1 cellular context compared by ENCODE assay signal in genomic region chr19:19531951-19532805, GRCh38.
TF ChIP-seq lines count a peak whose summit lies in the region.

No MANE protein-coding gene starts in this region.

TF ChIP-seq in K562, 482 proteins besides CTCF, POLR2A, EP300 and RAD21 (continued from another document and continues in another):
- TF ChIP-seq, protein P1, sequence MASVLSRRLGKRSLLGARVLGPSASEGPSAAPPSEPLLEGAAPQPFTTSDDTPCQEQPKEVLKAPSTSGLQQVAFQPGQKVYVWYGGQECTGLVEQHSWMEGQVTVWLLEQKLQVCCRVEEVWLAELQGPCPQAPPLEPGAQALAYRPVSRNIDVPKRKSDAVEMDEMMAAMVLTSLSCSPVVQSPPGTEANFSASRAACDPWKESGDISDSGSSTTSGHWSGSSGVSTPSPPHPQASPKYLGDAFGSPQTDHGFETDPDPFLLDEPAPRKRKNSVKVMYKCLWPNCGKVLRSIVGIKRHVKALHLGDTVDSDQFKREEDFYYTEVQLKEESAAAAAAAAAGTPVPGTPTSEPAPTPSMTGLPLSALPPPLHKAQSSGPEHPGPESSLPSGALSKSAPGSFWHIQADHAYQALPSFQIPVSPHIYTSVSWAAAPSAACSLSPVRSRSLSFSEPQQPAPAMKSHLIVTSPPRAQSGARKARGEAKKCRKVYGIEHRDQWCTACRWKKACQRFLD (CRISPR knock-in tag; IDR thresholded peaks at IDR 0.05), result no peak
- no peak for TF ChIP-seq CBX2 (IDR thresholded peaks at IDR 0.05; ENCODE audit: insufficient read depth, low read length, poor library complexity, severe bottlenecking)
- no peak for TF ChIP-seq ZSCAN29 (IDR thresholded peaks at IDR 0.05)
- no peak for TF ChIP-seq C11orf30 (IDR thresholded peaks at IDR 0.05; ENCODE audit: low read depth)
- TF ChIP-seq PYGO2 (tag; IDR thresholded peaks at IDR 0.05), result no peak
- no peak for TF ChIP-seq SRSF7 (optimal IDR thresholded peaks at IDR 0.05; ENCODE audit: low read depth, low read length)
- no peak for TF ChIP-seq TARDBP (IDR thresholded peaks at IDR 0.05)
- TF ChIP-seq GTF2F1 (IDR thresholded peaks at IDR 0.05; ENCODE audit: low read depth, low read length), result no peak
- no peak for TF ChIP-seq STAT5B (CRISPR knock-in tag; IDR thresholded peaks at IDR 0.05)
- 0 out of 2 replicates have a peak, but pooled peaks have one; percentile 52 for TF ChIP-seq ZC3H4 (CRISPR knock-in tag; IDR thresholded peaks at IDR 0.05; ENCODE audit: borderline replicate concordance)
- TF ChIP-seq ZNF699 (CRISPR knock-in tag; IDR thresholded peaks at IDR 0.05; ENCODE audit: insufficient replicate concordance), result no peak
- no peak for TF ChIP-seq DMBX1 (CRISPR knock-in tag; IDR thresholded peaks at IDR 0.05; ENCODE audit: borderline replicate concordance)
- no peak for TF ChIP-seq EHMT2 (IDR thresholded peaks at IDR 0.05)
- TF ChIP-seq GTF2E2 (tag; IDR thresholded peaks at IDR 0.05), result no peak
- TF ChIP-seq CXXC5 (CRISPR knock-in tag; IDR thresholded peaks at IDR 0.05), result peak; percentile 59
- no peak for TF ChIP-seq FOXK1 (CRISPR knock-in tag; IDR thresholded peaks at IDR 0.05; ENCODE audit: borderline replicate concordance)
- TF ChIP-seq E2F4 (CRISPR knock-in tag; IDR thresholded peaks at IDR 0.05; ENCODE audit: low read depth), result no peak
- TF ChIP-seq HOXB6 (CRISPR knock-in tag; IDR thresholded peaks at IDR 0.05; ENCODE audit: borderline replicate concordance), result no peak
- no peak for TF ChIP-seq DACH1 (IDR thresholded peaks at IDR 0.05; ENCODE audit: partially characterized antibody)
- TF ChIP-seq ETS2 (tag; IDR thresholded peaks at IDR 0.05; ENCODE audit: borderline replicate concordance, poor library complexity, severe bottlenecking), result no peak
- TF ChIP-seq HIVEP1 (CRISPR knock-in tag; IDR thresholded peaks at IDR 0.05), result no peak
- 0 out of 2 replicates have a peak, but pooled peaks have one; percentile 13 for TF ChIP-seq BHLHE40 (IDR thresholded peaks at IDR 0.05; ENCODE audit: low read length)
- no peak for TF ChIP-seq CEBPG (CRISPR knock-in tag; IDR thresholded peaks at IDR 0.05)
- no peak for TF ChIP-seq CEBPG (tag; conservative IDR thresholded peaks at IDR 0.05 in 1 of 2, IDR thresholded peaks at IDR 0.05 in 1 of 2)
- no peak for TF ChIP-seq TEAD4 (IDR thresholded peaks at IDR 0.05; ENCODE audit: low read length)
- TF ChIP-seq TEAD4 (CRISPR knock-in tag; IDR thresholded peaks at IDR 0.05; ENCODE audit: borderline replicate concordance), result no peak
- TF ChIP-seq ZNF436 (CRISPR knock-in tag; IDR thresholded peaks at IDR 0.05), result no peak
- no peak for TF ChIP-seq SMARCE1 (IDR thresholded peaks at IDR 0.05)
- no peak for TF ChIP-seq HNRNPL (IDR thresholded peaks at IDR 0.05; ENCODE audit: low read depth, low read length)
- no peak for TF ChIP-seq IRF2 (CRISPR knock-in tag; IDR thresholded peaks at IDR 0.05)
- TF ChIP-seq POLR2AphosphoS2 (IDR thresholded peaks at IDR 0.05; ENCODE audit: low read length), result peak; percentile 70; the same call in 1 of the 2 replicates
- no peak for TF ChIP-seq SAFB (IDR thresholded peaks at IDR 0.05; ENCODE audit: borderline replicate concordance, low read depth, low read length)
- peak; percentile 89 for TF ChIP-seq RBM22 (IDR thresholded peaks at IDR 0.05; ENCODE audit: low read depth, low read length, poor library complexity, severe bottlenecking)
- TF ChIP-seq, protein P2, sequence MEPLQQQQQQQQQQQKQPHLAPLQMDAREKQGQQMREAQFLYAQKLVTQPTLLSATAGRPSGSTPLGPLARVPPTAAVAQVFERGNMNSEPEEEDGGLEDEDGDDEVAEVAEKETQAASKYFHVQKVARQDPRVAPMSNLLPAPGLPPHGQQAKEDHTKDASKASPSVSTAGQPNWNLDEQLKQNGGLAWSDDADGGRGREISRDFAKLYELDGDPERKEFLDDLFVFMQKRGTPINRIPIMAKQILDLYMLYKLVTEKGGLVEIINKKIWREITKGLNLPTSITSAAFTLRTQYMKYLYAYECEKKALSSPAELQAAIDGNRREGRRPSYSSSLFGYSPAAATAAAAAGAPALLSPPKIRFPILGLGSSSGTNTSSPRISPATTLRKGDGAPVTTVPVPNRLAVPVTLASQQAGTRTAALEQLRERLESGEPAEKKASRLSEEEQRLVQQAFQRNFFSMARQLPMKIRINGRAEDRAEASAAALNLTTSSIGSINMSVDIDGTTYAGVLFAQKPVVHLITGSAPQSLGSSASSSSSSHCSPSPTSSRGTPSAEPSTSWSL (CRISPR knock-in tag; IDR thresholded peaks at IDR 0.05; ENCODE audit: borderline replicate concordance), result no peak
- no peak for TF ChIP-seq ZKSCAN8 (CRISPR knock-in tag; IDR thresholded peaks at IDR 0.05)
- no peak for TF ChIP-seq LARP7 (IDR thresholded peaks at IDR 0.05)
- TF ChIP-seq BRF1 (IDR thresholded peaks at IDR 0.05; ENCODE audit: borderline replicate concordance, extremely low read depth, insufficient read length), result no peak
- no peak for TF ChIP-seq PHF8 (IDR thresholded peaks at IDR 0.05; ENCODE audit: borderline replicate concordance, low read length)
- no peak for TF ChIP-seq ADNP (tag; IDR thresholded peaks at IDR 0.05)
- no peak for TF ChIP-seq TFAM (CRISPR knock-in tag; conservative IDR thresholded peaks at IDR 0.05)
- TF ChIP-seq HNRNPUL1 (IDR thresholded peaks at IDR 0.05; ENCODE audit: low read length), result no peak
- TF ChIP-seq, protein P3, sequence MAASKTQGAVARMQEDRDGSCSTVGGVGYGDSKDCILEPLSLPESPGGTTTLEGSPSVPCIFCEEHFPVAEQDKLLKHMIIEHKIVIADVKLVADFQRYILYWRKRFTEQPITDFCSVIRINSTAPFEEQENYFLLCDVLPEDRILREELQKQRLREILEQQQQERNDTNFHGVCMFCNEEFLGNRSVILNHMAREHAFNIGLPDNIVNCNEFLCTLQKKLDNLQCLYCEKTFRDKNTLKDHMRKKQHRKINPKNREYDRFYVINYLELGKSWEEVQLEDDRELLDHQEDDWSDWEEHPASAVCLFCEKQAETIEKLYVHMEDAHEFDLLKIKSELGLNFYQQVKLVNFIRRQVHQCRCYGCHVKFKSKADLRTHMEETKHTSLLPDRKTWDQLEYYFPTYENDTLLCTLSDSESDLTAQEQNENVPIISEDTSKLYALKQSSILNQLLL (CRISPR knock-in tag; IDR thresholded peaks at IDR 0.05; ENCODE audit: borderline replicate concordance), result no peak
- TF ChIP-seq HINFP (tag; conservative IDR thresholded peaks at IDR 0.05; ENCODE audit: low read depth), result no peak
- TF ChIP-seq RB1 (IDR thresholded peaks at IDR 0.05; ENCODE audit: low read depth), result peak; percentile 74
- no peak for TF ChIP-seq RUNX1 (IDR thresholded peaks at IDR 0.05; ENCODE audit: low read depth)
- no peak for TF ChIP-seq ERF (CRISPR knock-in tag; IDR thresholded peaks at IDR 0.05)
- TF ChIP-seq NCOA1 (IDR thresholded peaks at IDR 0.05; ENCODE audit: low read depth), result no peak
- TF ChIP-seq ZNF592 (IDR thresholded peaks at IDR 0.05), result no peak
- TF ChIP-seq, protein P4, sequence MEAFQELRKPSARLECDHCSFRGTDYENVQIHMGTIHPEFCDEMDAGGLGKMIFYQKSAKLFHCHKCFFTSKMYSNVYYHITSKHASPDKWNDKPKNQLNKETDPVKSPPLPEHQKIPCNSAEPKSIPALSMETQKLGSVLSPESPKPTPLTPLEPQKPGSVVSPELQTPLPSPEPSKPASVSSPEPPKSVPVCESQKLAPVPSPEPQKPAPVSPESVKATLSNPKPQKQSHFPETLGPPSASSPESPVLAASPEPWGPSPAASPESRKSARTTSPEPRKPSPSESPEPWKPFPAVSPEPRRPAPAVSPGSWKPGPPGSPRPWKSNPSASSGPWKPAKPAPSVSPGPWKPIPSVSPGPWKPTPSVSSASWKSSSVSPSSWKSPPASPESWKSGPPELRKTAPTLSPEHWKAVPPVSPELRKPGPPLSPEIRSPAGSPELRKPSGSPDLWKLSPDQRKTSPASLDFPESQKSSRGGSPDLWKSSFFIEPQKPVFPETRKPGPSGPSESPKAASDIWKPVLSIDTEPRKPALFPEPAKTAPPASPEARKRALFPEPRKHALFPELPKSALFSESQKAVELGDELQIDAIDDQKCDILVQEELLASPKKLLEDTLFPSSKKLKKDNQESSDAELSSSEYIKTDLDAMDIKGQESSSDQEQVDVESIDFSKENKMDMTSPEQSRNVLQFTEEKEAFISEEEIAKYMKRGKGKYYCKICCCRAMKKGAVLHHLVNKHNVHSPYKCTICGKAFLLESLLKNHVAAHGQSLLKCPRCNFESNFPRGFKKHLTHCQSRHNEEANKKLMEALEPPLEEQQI (IDR thresholded peaks at IDR 0.05), result no peak
- TF ChIP-seq TFAP4 (CRISPR knock-in tag; IDR thresholded peaks at IDR 0.05; ENCODE audit: borderline replicate concordance), result peak; percentile 71; the same call in 1 of the 2 replicates
- TF ChIP-seq ZNF507 (tag; conservative IDR thresholded peaks at IDR 0.05), result no peak
- no peak for TF ChIP-seq ZNF79 (CRISPR knock-in tag; IDR thresholded peaks at IDR 0.05; ENCODE audit: low read depth)
- TF ChIP-seq, protein P5, sequence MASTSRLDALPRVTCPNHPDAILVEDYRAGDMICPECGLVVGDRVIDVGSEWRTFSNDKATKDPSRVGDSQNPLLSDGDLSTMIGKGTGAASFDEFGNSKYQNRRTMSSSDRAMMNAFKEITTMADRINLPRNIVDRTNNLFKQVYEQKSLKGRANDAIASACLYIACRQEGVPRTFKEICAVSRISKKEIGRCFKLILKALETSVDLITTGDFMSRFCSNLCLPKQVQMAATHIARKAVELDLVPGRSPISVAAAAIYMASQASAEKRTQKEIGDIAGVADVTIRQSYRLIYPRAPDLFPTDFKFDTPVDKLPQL (IDR thresholded peaks at IDR 0.05; ENCODE audit: extremely low read depth, insufficient read length), result no peak
- TF ChIP-seq, protein P6, sequence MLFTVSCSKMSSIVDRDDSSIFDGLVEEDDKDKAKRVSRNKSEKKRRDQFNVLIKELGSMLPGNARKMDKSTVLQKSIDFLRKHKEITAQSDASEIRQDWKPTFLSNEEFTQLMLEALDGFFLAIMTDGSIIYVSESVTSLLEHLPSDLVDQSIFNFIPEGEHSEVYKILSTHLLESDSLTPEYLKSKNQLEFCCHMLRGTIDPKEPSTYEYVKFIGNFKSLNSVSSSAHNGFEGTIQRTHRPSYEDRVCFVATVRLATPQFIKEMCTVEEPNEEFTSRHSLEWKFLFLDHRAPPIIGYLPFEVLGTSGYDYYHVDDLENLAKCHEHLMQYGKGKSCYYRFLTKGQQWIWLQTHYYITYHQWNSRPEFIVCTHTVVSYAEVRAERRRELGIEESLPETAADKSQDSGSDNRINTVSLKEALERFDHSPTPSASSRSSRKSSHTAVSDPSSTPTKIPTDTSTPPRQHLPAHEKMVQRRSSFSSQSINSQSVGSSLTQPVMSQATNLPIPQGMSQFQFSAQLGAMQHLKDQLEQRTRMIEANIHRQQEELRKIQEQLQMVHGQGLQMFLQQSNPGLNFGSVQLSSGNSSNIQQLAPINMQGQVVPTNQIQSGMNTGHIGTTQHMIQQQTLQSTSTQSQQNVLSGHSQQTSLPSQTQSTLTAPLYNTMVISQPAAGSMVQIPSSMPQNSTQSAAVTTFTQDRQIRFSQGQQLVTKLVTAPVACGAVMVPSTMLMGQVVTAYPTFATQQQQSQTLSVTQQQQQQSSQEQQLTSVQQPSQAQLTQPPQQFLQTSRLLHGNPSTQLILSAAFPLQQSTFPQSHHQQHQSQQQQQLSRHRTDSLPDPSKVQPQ (CRISPR knock-in tag; IDR thresholded peaks at IDR 0.05; ENCODE audit: borderline replicate concordance), result no peak
